18 cellular contexts compared by ENCODE assay signal in the genomic region with DNA sequence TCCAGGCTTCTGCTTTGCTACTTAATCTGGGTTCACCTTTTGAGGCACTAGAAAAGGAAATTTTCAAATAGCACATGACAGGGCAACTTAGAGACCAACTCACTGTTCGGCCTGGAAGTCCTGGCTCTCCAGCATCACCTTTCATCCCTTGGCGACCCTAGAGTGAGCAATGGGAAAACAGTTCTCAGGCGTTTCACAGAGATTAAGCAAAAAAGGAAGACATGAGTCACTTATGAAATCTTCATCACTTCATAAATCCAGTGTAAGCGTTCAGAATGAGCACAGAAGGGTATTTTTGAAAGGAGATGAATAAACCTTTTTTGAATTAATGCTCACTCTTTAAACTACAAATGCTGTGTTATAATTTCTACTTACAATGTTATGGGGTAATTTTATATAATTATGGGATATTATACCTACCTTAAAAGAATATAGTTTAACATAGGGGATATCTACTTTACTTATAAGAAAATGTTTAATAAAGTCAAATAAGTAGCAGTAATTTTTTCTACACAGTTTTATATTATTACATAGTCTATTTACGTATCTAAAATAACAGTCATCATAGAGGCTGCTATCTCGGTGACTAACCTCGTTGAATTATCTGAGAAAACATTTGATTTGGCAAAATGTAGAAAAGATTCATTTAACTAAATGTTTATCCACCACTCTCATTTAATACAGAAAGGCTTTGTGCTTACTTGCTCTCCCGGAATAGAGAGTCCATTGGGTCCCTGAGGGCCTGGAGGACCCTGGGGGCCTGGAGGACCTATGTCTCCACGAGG.
A peak's percentile ranks its signal among the peaks of the same experiment; 100 is the strongest.
DNase-seq lines count a peak whose midpoint lies in the region; TF ChIP-seq lines count a peak whose summit lies in the region.
"Had no signal": no experiment of that assay in that cellular context is flagged by ENCODE, and none has a peak within 500 bp of the region (broad histone marks: within the 10 kb centered on the region; RNA-seq: fewer than 3 reads in every experiment).

No MANE protein-coding gene starts in this region.

- H3K36me3 Mint-ChIP-seq in activated naive CD8-positive, alpha-beta T cell treated with anti-CD3 and anti-CD28 coated beads for 36 hours, result no peaks in the 10 kb centered on the region
- H3K36me3 Mint-ChIP-seq: activated naive CD8-positive, alpha-beta T cell had no signal

- no peak overlapping the region for H3K4me3 ChIP-seq in foreskin fibroblast (ENCODE audit: low read depth in 1 of 2, low read length in 2 of 2)
- H3K4me3 ChIP-seq: spleen, stomach had no signal

- no peaks in the 10 kb centered on the region for H3K27me3 Mint-ChIP-seq in activated naive CD8-positive, alpha-beta T cell treated with anti-CD3 and anti-CD28 coated beads for 36 hours
- H3K27me3 Mint-ChIP-seq: activated CD4-positive, alpha-beta T cell treated with anti-CD3 and anti-CD28 coated beads, Interleukin-2, amount 10 ng/mL, durations not matched to agents 24 days and 14 days had no signal

- H3K9me3 Mint-ChIP-seq in activated naive CD8-positive, alpha-beta T cell treated with anti-CD3 and anti-CD28 coated beads for 36 hours, result no peaks in the 10 kb centered on the region
- H3K9me3 Mint-ChIP-seq: activated CD4-positive, alpha-beta T cell treated with anti-CD3 and anti-CD28 coated beads, Interleukin-2, amount 10 ng/mL, durations not matched to agents 24 days and 14 days had no signal

- peak; percentile 24 for DNase-seq in GM03348 (ENCODE audit: low spot score)
- DNase-seq in amniotic stem cell (lab: John Stamatoyannopoulos, UW), result peak; percentile 17
- peak; percentile 80 to 85 for DNase-seq in foreskin fibroblast
- peak; percentile 56 for DNase-seq in smooth muscle cell of the brain vasculature (ENCODE audit: low read depth, low spot score)
- no peak for DNase-seq in Ammon's horn (ENCODE audit: low spot score)
- DNase-seq in activated naive CD8-positive, alpha-beta T cell treated with anti-CD3 and anti-CD28 coated beads for 36 hours, result no peak
- no peak for DNase-seq in RKO (ENCODE audit: low spot score)
- DNase-seq: activated CD4-positive, alpha-beta T cell treated with anti-CD3 and anti-CD28 coated beads, Interleukin-2, amount 10 ng/mL, durations not matched to agents 24 days and 14 days; activated T-cell treated with anti-CD3 and anti-CD28 coated beads, Interleukin-2, amount 50 U/mL, for 1 hour; DMS153; hippocampal formation; Kasumi-1; NCI-H1694; NCI-H446 treated with DMSO at 0.1 percent for 48 hours; spleen; stomach; T1000 had no signal

- no peak overlapping the region for H3K4me3 Mint-ChIP-seq in activated naive CD8-positive, alpha-beta T cell treated with anti-CD3 and anti-CD28 coated beads for 36 hours
- H3K4me3 Mint-ChIP-seq: activated CD4-positive, alpha-beta T cell treated with anti-CD3 and anti-CD28 coated beads, Interleukin-2, amount 10 ng/mL, durations not matched to agents 24 days and 14 days; activated naive CD8-positive, alpha-beta T cell had no signal

- no peak overlapping the region for H3K27ac Mint-ChIP-seq in activated naive CD8-positive, alpha-beta T cell treated with anti-CD3 and anti-CD28 coated beads for 36 hours
- H3K27ac Mint-ChIP-seq: activated CD4-positive, alpha-beta T cell treated with anti-CD3 and anti-CD28 coated beads, Interleukin-2, amount 10 ng/mL, durations not matched to agents 24 days and 14 days; activated naive CD8-positive, alpha-beta T cell had no signal

- TF ChIP-seq CTCF in foreskin fibroblast (IDR thresholded peaks at IDR 0.05; ENCODE audit: low read depth, low read length), result no peak

- no peaks in the 10 kb centered on the region for H3K4me1 Mint-ChIP-seq in activated naive CD8-positive, alpha-beta T cell treated with anti-CD3 and anti-CD28 coated beads for 36 hours
- H3K4me1 Mint-ChIP-seq: activated CD4-positive, alpha-beta T cell treated with anti-CD3 and anti-CD28 coated beads, Interleukin-2, amount 10 ng/mL, durations not matched to agents 24 days and 14 days had no signal

Comparison
In these comparisons a context has a peak if more than half of its experiments do, and no peak if none do; other contexts are left out.
1. DNase-seq: peak in GM03348 (single experiment), amniotic stem cell (single experiment), foreskin fibroblast (2 of 2) and smooth muscle cell of the brain vasculature (single experiment); none in Ammon's horn (single experiment), activated naive CD8-positive, alpha-beta T cell treated with anti-CD3 and anti-CD28 coated beads for 36 hours (single experiment) and RKO (single experiment).